27 cellular contexts compared by ENCODE assay signal in genomic region chr17:45715787-45716186, GRCh38.
"Had no signal": no experiment of that assay in that cellular context is flagged by ENCODE, and none has a peak within 500 bp of the region (broad histone marks: within the 10 kb centered on the region; RNA-seq: fewer than 3 reads in every experiment).

No MANE protein-coding gene starts in this region.

- FAIRE-seq: keratinocyte had no signal

- H3K4me2 ChIP-seq: smooth muscle cell had no signal

- H3K36me3 Mint-ChIP-seq: mesothelial cell of epicardium; natural killer cell; stimulated activated memory B cell treated with anti-CD40 and anti-IgM and Interleukin-4, amounts not matched to agents 10 μg/mL and 1 μg/mL and 100 μg/mL, for 72 hours had no signal

- H3K9me3 Mint-ChIP-seq: mesothelial cell of epicardium; naive B cell; natural killer cell; nephron progenitor cell; stimulated activated memory B cell treated with anti-CD40 and anti-IgM and Interleukin-4, amounts not matched to agents 10 μg/mL and 1 μg/mL and 100 μg/mL, for 72 hours; stimulated activated naive CD8-positive, alpha-beta T cell treated with anti-CD3 and anti-CD28 coated beads, Interleukin-15, amount 100 ng/mL, for 72 hours had no signal

- H3K4me3 ChIP-seq: heart left ventricle, left lung, lung, ovary, right atrium auricular region, right lobe of liver, smooth muscle cell, transverse colon, upper lobe of right lung had no signal

- H3K27ac ChIP-seq: heart left ventricle, left lung, ovary, right atrium auricular region, right lobe of liver, transverse colon, upper lobe of right lung had no signal

- H3K4me1 Mint-ChIP-seq: mesothelial cell of epicardium; naive B cell; natural killer cell; nephron progenitor cell; stimulated activated naive CD8-positive, alpha-beta T cell treated with anti-CD3 and anti-CD28 coated beads, Interleukin-15, amount 100 ng/mL, for 72 hours had no signal

- H3K9me3 ChIP-seq: heart left ventricle, left lung, ovary, right atrium auricular region, right lobe of liver, transverse colon, upper lobe of right lung had no signal

- H3K4me3 Mint-ChIP-seq: mesothelial cell of epicardium; naive B cell; natural killer cell; nephron progenitor cell; stimulated activated memory B cell treated with anti-CD40 and anti-IgM and Interleukin-4, amounts not matched to agents 10 μg/mL and 1 μg/mL and 100 μg/mL, for 72 hours; stimulated activated naive CD8-positive, alpha-beta T cell treated with anti-CD3 and anti-CD28 coated beads, Interleukin-15, amount 100 ng/mL, for 72 hours had no signal

- H3K27me3 ChIP-seq: ovary, right atrium auricular region, right lobe of liver had no signal

- H3K36me3 ChIP-seq: heart left ventricle, left lung, ovary, right atrium auricular region, right lobe of liver, transverse colon, upper lobe of right lung had no signal

- DNase-seq: heart left ventricle; hypothalamus; kidney glomerular epithelial cell; left colon; left lung; mesendoderm; naive B cell; natural killer cell; nephron progenitor cell; ovary; right lobe of liver; stimulated activated CD4-positive, alpha-beta T cell treated with anti-CD3 and anti-CD28 coated beads, Interleukin-1b, Interleukin-23, amount 100 ng/mL, for 48 hours; stimulated activated CD4-positive, alpha-beta T cell treated with anti-CD3 and anti-CD28 coated beads, Interleukin-2, amount 100 ng/mL, for 48 hours; stimulated activated CD4-positive, alpha-beta T cell treated with anti-CD3 and anti-CD28 coated beads, Interleukin-4, amount 100 ng/mL, for 4 hours; stimulated activated CD8-positive, alpha-beta memory T cell treated with anti-CD3 and anti-CD28 coated beads, Interleukin-4, amount 100 ng/mL, for 48 hours; stimulated activated naive CD4-positive, alpha-beta T cell treated with Interleukin-2 at 50 U/mL for 16 hours; stimulated activated naive CD8-positive, alpha-beta T cell treated with anti-CD3 and anti-CD28 coated beads, Interleukin-15, amount 100 ng/mL, for 72 hours; substantia nigra; transverse colon; upper lobe of right lung had no signal

- H3K4me1 ChIP-seq: heart left ventricle, left lung, right atrium auricular region, right lobe of liver, transverse colon, upper lobe of right lung had no signal

- H3K27ac Mint-ChIP-seq: mesothelial cell of epicardium; naive B cell; natural killer cell; nephron progenitor cell; progenitor cell of endocrine pancreas; stimulated activated memory B cell treated with anti-CD40 and anti-IgM and Interleukin-4, amounts not matched to agents 10 μg/mL and 1 μg/mL and 100 μg/mL, for 72 hours had no signal
